ENCODE assay signal across 24 cellular contexts in the genomic region with DNA sequence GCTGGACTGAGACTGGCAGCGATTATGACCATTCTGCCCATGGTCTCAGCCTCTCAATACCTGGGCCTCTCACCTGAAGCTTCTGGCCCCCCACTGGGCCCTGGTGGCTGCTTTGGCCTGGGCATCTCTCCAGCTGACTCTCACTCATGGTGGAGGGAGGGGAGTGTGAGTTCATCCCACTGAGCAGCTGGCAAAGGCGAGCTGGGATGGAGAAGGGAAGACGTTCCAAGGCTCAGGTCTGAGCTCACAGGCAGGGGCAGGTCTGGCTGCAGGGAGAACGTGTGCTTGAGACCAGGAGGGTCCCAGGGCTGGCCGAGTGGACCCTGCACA.
"Had no signal": no experiment of that assay in that cellular context is flagged by ENCODE, and none has a peak within 500 bp of the region (broad histone marks: within the 10 kb centered on the region; RNA-seq: fewer than 3 reads in every experiment).

No MANE protein-coding gene starts in this region.

- H3K9me3 Mint-ChIP-seq: activated T-cell treated with anti-CD3 and anti-CD28 coated beads, Interleukin-2, amount 50 U/mL, for 72 hours; T-helper 2 cell treated with Interferon-gamma antibody and Interleukin-4, amounts not matched to agents 5 μg/mL and 100 μg/mL, for 36 hours had no signal

- H3K4me3 Mint-ChIP-seq: activated CD4-positive, alpha-beta T cell treated with anti-CD3 and anti-CD28 coated beads for 36 hours; activated naive CD4-positive, alpha-beta T cell treated with anti-CD3 and anti-CD28 coated beads for 36 hours; activated T-cell treated with anti-CD3 and anti-CD28 coated beads, Interleukin-2, amount 50 U/mL, for 72 hours; naive thymus-derived CD4-positive, alpha-beta T cell; T-helper 2 cell treated with Interferon-gamma antibody and Interleukin-4, amounts not matched to agents 5 μg/mL and 100 μg/mL, for 36 hours had no signal

- H3K4me1 Mint-ChIP-seq: activated CD4-positive, alpha-beta T cell treated with anti-CD3 and anti-CD28 coated beads for 36 hours had no signal

- H3K27ac Mint-ChIP-seq: activated CD4-positive, alpha-beta T cell treated with anti-CD3 and anti-CD28 coated beads for 36 hours; activated naive CD4-positive, alpha-beta T cell treated with anti-CD3 and anti-CD28 coated beads for 36 hours; activated T-cell treated with anti-CD3 and anti-CD28 coated beads, Interleukin-2, amount 50 U/mL, for 72 hours; T-helper 2 cell treated with Interferon-gamma antibody and Interleukin-4, amounts not matched to agents 5 μg/mL and 100 μg/mL, for 36 hours had no signal

- DNase-seq: activated CD4-positive, alpha-beta T cell treated with anti-CD3 and anti-CD28 coated beads for 36 hours; activated CD4-positive, alpha-beta T cell treated with anti-CD3 and anti-CD28 coated beads, Interleukin-2, amount 50 U/mL, for 4 hours; activated CD4-positive, CD25-positive, alpha-beta regulatory T cell; activated naive CD4-positive, alpha-beta T cell treated with anti-CD3 and anti-CD28 coated beads for 36 hours; activated T-cell treated with anti-CD3 and anti-CD28 coated beads for 4 hours; activated T-cell treated with anti-CD3 and anti-CD28 coated beads, Interleukin-2, amount 50 U/mL, for 72 hours; amygdala; caudate nucleus; cortex of kidney; foreskin fibroblast; head of caudate nucleus; hippocampal formation; kidney; left colon; mammary epithelial cell; midbrain; naive thymus-derived CD4-positive, alpha-beta T cell; ovary; retina; stimulated activated CD4-positive, alpha-beta T cell treated with anti-CD3 and anti-CD28 coated beads, Interleukin-4, amount 100 ng/mL, for 24 hours; stimulated activated CD8-positive, alpha-beta memory T cell treated with anti-CD3 and anti-CD28 coated beads, Interleukin-4, amount 100 ng/mL, for 48 hours; stimulated activated naive CD4-positive, alpha-beta T cell had no signal

- ATAC-seq: activated CD4-positive, alpha-beta T cell treated with anti-CD3 and anti-CD28 coated beads for 36 hours; activated T-cell treated with anti-CD3 and anti-CD28 coated beads, Interleukin-2, amount 50 U/mL, for 72 hours; left colon; sciatic nerve had no signal
